Comparison of ENCODE assay signal across 1 cellular context in the genomic region with DNA sequence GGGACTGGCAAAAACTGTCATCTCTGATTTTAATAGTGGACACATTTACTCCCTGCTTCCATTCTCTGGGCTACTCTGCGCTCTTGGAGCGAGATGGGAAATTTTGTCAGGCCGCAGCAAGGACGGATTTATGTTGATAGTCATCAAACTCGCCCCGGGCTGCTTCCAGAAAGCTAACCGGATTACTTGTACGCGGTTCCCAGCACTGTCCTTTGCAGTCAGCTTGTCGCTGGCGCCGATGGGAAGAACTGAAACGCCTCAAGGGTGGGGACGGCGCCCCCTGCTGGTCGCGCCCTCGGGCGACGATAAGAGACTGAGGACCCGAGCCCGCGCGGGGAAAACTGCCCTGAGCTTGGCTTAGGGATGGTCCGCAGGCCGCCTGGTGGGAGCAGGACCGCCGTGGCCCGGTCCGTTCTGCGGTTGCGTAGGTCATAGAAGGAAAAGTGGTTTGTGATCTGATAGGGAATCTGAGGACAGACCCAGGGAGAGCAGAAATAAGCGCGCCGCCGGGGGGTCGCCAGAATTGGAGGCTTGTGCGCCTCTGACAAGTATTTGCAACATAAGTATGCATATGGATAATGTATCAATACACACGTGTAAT.
TF ChIP-seq lines count a peak whose summit lies in the region.

No MANE protein-coding gene starts in this region.

TF ChIP-seq in HepG2, 621 proteins besides CTCF, POLR2A, EP300 and RAD21 (continued from another document and continues in another):
- no peak for TF ChIP-seq CAMTA2 (CRISPR knock-in tag; IDR thresholded peaks at IDR 0.05; ENCODE audit: borderline replicate concordance)
- peak; percentile 78; the same call in 1 of the 2 replicates for TF ChIP-seq NKX3-1 (CRISPR knock-in tag; IDR thresholded peaks at IDR 0.05)
- TF ChIP-seq SOX5 (CRISPR knock-in tag; IDR thresholded peaks at IDR 0.05; ENCODE audit: borderline replicate concordance) = peak; percentile 71; the same call in 1 of the 2 replicates
- no peak for TF ChIP-seq NPAS2 (CRISPR knock-in tag; IDR thresholded peaks at IDR 0.05; ENCODE audit: borderline replicate concordance)
- peak; percentile 85; the same call in 1 of the 2 replicates for TF ChIP-seq ZNF44 (CRISPR knock-in tag; IDR thresholded peaks at IDR 0.05)
- no peak for TF ChIP-seq ZNF510 (CRISPR knock-in tag; IDR thresholded peaks at IDR 0.05; ENCODE audit: low read depth)
- TF ChIP-seq CERS6 (CRISPR knock-in tag; IDR thresholded peaks at IDR 0.05) = no peak
- TF ChIP-seq CEBPZ (IDR thresholded peaks at IDR 0.05; ENCODE audit: low read length) = no peak
- TF ChIP-seq TARDBP (CRISPR knock-in tag; IDR thresholded peaks at IDR 0.05) = peak; percentile 85
- no peak for TF ChIP-seq TCF7L2 (IDR thresholded peaks at IDR 0.05; ENCODE audit: low read depth, low read length)
- TF ChIP-seq ASH2L (IDR thresholded peaks at IDR 0.05; ENCODE audit: insufficient read length, low read depth, low read length) = no peak
- peak; percentile 79 for TF ChIP-seq YY1 (IDR thresholded peaks at IDR 0.05; ENCODE audit: insufficient read depth, insufficient replicate concordance, low read depth, low read length)
- peak; percentile 50; the same call in 1 of the 2 replicates for TF ChIP-seq REL (CRISPR knock-in tag; conservative IDR thresholded peaks at IDR 0.05)
- TF ChIP-seq, protein P1, sequence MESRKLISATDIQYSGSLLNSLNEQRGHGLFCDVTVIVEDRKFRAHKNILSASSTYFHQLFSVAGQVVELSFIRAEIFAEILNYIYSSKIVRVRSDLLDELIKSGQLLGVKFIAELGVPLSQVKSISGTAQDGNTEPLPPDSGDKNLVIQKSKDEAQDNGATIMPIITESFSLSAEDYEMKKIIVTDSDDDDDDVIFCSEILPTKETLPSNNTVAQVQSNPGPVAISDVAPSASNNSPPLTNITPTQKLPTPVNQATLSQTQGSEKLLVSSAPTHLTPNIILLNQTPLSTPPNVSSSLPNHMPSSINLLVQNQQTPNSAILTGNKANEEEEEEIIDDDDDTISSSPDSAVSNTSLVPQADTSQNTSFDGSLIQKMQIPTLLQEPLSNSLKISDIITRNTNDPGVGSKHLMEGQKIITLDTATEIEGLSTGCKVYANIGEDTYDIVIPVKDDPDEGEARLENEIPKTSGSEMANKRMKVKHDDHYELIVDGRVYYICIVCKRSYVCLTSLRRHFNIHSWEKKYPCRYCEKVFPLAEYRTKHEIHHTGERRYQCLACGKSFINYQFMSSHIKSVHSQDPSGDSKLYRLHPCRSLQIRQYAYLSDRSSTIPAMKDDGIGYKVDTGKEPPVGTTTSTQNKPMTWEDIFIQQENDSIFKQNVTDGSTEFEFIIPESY (CRISPR knock-in tag; IDR thresholded peaks at IDR 0.05) = peak; percentile 96
- peak; percentile 77; the same call in 1 of the 2 replicates for TF ChIP-seq MYNN (CRISPR knock-in tag; IDR thresholded peaks at IDR 0.05; ENCODE audit: low read depth)
- TF ChIP-seq CHD4 (IDR thresholded peaks at IDR 0.05; ENCODE audit: borderline replicate concordance, low read length) = 0 out of 2 replicates have a peak, but pooled peaks have one; percentile 30
- TF ChIP-seq ZNF749 (CRISPR knock-in tag; IDR thresholded peaks at IDR 0.05; ENCODE audit: borderline replicate concordance) = no peak
- TF ChIP-seq HOXA5 (CRISPR knock-in tag; IDR thresholded peaks at IDR 0.05) = peak; percentile 39; the same call in 1 of the 2 replicates
- no peak for TF ChIP-seq ZNF674 (CRISPR knock-in tag; IDR thresholded peaks at IDR 0.05; ENCODE audit: low read depth)
- no peak for TF ChIP-seq SKI (IDR thresholded peaks at IDR 0.05; ENCODE audit: partially characterized antibody)
- no peak for TF ChIP-seq ZNF235 (CRISPR knock-in tag; IDR thresholded peaks at IDR 0.05; ENCODE audit: borderline replicate concordance)
- peak; percentile 85 for TF ChIP-seq ZFP91 (CRISPR knock-in tag; IDR thresholded peaks at IDR 0.05; ENCODE audit: borderline replicate concordance)
- TF ChIP-seq ZNF468 (CRISPR knock-in tag; IDR thresholded peaks at IDR 0.05) = no peak
- TF ChIP-seq, protein P2, sequence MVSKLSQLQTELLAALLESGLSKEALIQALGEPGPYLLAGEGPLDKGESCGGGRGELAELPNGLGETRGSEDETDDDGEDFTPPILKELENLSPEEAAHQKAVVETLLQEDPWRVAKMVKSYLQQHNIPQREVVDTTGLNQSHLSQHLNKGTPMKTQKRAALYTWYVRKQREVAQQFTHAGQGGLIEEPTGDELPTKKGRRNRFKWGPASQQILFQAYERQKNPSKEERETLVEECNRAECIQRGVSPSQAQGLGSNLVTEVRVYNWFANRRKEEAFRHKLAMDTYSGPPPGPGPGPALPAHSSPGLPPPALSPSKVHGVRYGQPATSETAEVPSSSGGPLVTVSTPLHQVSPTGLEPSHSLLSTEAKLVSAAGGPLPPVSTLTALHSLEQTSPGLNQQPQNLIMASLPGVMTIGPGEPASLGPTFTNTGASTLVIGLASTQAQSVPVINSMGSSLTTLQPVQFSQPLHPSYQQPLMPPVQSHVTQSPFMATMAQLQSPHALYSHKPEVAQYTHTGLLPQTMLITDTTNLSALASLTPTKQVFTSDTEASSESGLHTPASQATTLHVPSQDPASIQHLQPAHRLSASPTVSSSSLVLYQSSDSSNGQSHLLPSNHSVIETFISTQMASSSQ (IDR thresholded peaks at IDR 0.05; ENCODE audit: low read depth) = no peak
- TF ChIP-seq, protein P2 (CRISPR knock-in tag; IDR thresholded peaks at IDR 0.05; ENCODE audit: borderline replicate concordance) = peak; percentile 49; the same call in 1 of the 2 replicates
- no peak for TF ChIP-seq ZNF773 (CRISPR knock-in tag; IDR thresholded peaks at IDR 0.05; ENCODE audit: borderline replicate concordance)
- no peak for TF ChIP-seq JUN (CRISPR knock-in tag; IDR thresholded peaks at IDR 0.05)
- no peak for TF ChIP-seq FIP1L1 (IDR thresholded peaks at IDR 0.05; ENCODE audit: borderline replicate concordance, insufficient read depth, low read depth, low read length)
- peak; percentile 81 for TF ChIP-seq GABPB1 (CRISPR knock-in tag; IDR thresholded peaks at IDR 0.05)
- TF ChIP-seq, protein P3, sequence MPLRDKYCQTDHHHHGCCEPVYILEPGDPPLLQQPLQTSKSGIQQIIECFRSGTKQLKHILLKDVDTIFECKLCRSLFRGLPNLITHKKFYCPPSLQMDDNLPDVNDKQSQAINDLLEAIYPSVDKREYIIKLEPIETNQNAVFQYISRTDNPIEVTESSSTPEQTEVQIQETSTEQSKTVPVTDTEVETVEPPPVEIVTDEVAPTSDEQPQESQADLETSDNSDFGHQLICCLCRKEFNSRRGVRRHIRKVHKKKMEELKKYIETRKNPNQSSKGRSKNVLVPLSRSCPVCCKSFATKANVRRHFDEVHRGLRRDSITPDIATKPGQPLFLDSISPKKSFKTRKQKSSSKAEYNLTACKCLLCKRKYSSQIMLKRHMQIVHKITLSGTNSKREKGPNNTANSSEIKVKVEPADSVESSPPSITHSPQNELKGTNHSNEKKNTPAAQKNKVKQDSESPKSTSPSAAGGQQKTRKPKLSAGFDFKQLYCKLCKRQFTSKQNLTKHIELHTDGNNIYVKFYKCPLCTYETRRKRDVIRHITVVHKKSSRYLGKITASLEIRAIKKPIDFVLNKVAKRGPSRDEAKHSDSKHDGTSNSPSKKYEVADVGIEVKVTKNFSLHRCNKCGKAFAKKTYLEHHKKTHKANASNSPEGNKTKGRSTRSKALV (CRISPR knock-in tag; IDR thresholded peaks at IDR 0.05) = peak; percentile 69; the same call in 1 of the 2 replicates
- no peak for TF ChIP-seq TBP (CRISPR knock-in tag; IDR thresholded peaks at IDR 0.05)
- TF ChIP-seq ZNF282 (IDR thresholded peaks at IDR 0.05; ENCODE audit: partially characterized antibody) = no peak
- no peak for TF ChIP-seq ZNF3 (CRISPR knock-in tag; IDR thresholded peaks at IDR 0.05)
- no peak for TF ChIP-seq IRX3 (CRISPR knock-in tag; IDR thresholded peaks at IDR 0.05; ENCODE audit: borderline replicate concordance, low read depth)
- peak; percentile 87; the same call in 1 of the 2 replicates for TF ChIP-seq NFKB2 (CRISPR knock-in tag; IDR thresholded peaks at IDR 0.05; ENCODE audit: borderline replicate concordance)
- TF ChIP-seq, protein P4, sequence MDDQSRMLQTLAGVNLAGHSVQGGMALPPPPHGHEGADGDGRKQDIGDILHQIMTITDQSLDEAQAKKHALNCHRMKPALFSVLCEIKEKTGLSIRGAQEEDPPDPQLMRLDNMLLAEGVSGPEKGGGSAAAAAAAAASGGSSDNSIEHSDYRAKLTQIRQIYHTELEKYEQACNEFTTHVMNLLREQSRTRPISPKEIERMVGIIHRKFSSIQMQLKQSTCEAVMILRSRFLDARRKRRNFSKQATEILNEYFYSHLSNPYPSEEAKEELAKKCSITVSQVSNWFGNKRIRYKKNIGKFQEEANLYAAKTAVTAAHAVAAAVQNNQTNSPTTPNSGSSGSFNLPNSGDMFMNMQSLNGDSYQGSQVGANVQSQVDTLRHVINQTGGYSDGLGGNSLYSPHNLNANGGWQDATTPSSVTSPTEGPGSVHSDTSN (CRISPR knock-in tag; IDR thresholded peaks at IDR 0.05; ENCODE audit: borderline replicate concordance) = no peak
- no peak for TF ChIP-seq ZNF367 (CRISPR knock-in tag; IDR thresholded peaks at IDR 0.05; ENCODE audit: borderline replicate concordance)
- peak; percentile 61; the same call in 1 of the 2 replicates for TF ChIP-seq ZNF780A (CRISPR knock-in tag; IDR thresholded peaks at IDR 0.05)
- peak; percentile 27; the same call in 1 of the 2 replicates for TF ChIP-seq ZNF770 (CRISPR knock-in tag; IDR thresholded peaks at IDR 0.05)
- peak; percentile 68; the same call in 1 of the 2 replicates for TF ChIP-seq MIER3 (CRISPR knock-in tag; IDR thresholded peaks at IDR 0.05; ENCODE audit: borderline replicate concordance)
- peak; percentile 61; the same call in 1 of the 2 replicates for TF ChIP-seq MXD3 (CRISPR knock-in tag; IDR thresholded peaks at IDR 0.05)
